22 cellular contexts compared by ENCODE assay signal in genomic region chr20:4342631-4343030, GRCh38.
"Had no signal": no experiment of that assay in that cellular context is flagged by ENCODE, and none has a peak within 500 bp of the region (broad histone marks: within the 10 kb centered on the region; RNA-seq: fewer than 3 reads in every experiment).

No MANE protein-coding gene starts in this region.

- H3K36me3 ChIP-seq: ascending aorta, gastroesophageal sphincter, heart left ventricle, left ventricle myocardium inferior, suprapubic skin had no signal

- H3K9me3 ChIP-seq: ascending aorta, gastroesophageal sphincter, heart left ventricle, left ventricle myocardium inferior, psoas muscle, suprapubic skin had no signal

- H3K4me3 ChIP-seq: ascending aorta, gastroesophageal sphincter, heart left ventricle, left ventricle myocardium inferior, psoas muscle, suprapubic skin had no signal

- DNase-seq: activated CD4-positive, alpha-beta T cell treated with anti-CD3 and anti-CD28 coated beads, Interleukin-2, amount 50 U/mL, for 1 hour; activated CD8-positive, alpha-beta memory T cell treated with anti-CD3 and anti-CD28 coated beads, Interleukin-2, amount 50 U/mL, for 4 hours; activated effector memory CD4-positive, alpha-beta T cell treated with anti-CD3 and anti-CD28 coated beads, Interleukin-2, amount 50 U/mL, for 16 hours; activated naive CD4-positive, alpha-beta T cell treated with anti-CD3 and anti-CD28 coated beads, Interleukin-2, amount 50 U/mL, for 16 hours; activated T-cell treated with anti-CD3 and anti-CD28 coated beads, Interleukin-2, amount 50 U/mL, for 48 hours; cerebellar nuclear complex; cortex of kidney; effector CD4-positive, alpha-beta T cell; heart left ventricle; kidney glomerular epithelial cell; left ventricle myocardium inferior; mammary epithelial cell; midbrain; psoas muscle; right cardiac atrium; stimulated activated CD4-positive, alpha-beta T cell treated with anti-CD3 and anti-CD28 coated beads, Interleukin-2, amount 100 ng/mL, for 48 hours; T-cell had no signal

- H3K36me3 Mint-ChIP-seq: T-cell had no signal

- H3K4me1 ChIP-seq: heart left ventricle, left ventricle myocardium inferior, psoas muscle, suprapubic skin had no signal

- H3K9me3 Mint-ChIP-seq: stimulated activated naive CD8-positive, alpha-beta T cell treated with anti-CD3 and anti-CD28 coated beads, Interleukin-15, Interleukin-2, amounts not matched to agents 100 ng/mL and 50 ng/mL, for 24 hours; T-cell had no signal

- H3K27ac Mint-ChIP-seq: stimulated activated naive CD8-positive, alpha-beta T cell treated with anti-CD3 and anti-CD28 coated beads, Interleukin-15, Interleukin-2, amounts not matched to agents 100 ng/mL and 50 ng/mL, for 24 hours; T-cell had no signal

- H3K27me3 ChIP-seq: ascending aorta, gastroesophageal sphincter, suprapubic skin had no signal

- H3K4me3 Mint-ChIP-seq: stimulated activated naive CD8-positive, alpha-beta T cell treated with anti-CD3 and anti-CD28 coated beads, Interleukin-15, Interleukin-2, amounts not matched to agents 100 ng/mL and 50 ng/mL, for 24 hours; T-cell had no signal

- H3K4me1 Mint-ChIP-seq: T-cell had no signal

- ATAC-seq: activated CD4-positive, CD25-positive, alpha-beta regulatory T cell treated with anti-CD3 and anti-CD28 coated beads, Interleukin-2, amount 50 U/mL, for 24 hours; gastroesophageal sphincter; heart left ventricle; psoas muscle; right cardiac atrium; T-cell had no signal

- H3K27ac ChIP-seq: gastroesophageal sphincter, left ventricle myocardium inferior, psoas muscle, suprapubic skin had no signal
